Comparison of ENCODE assay signal across 20 cellular contexts in the genomic region with DNA sequence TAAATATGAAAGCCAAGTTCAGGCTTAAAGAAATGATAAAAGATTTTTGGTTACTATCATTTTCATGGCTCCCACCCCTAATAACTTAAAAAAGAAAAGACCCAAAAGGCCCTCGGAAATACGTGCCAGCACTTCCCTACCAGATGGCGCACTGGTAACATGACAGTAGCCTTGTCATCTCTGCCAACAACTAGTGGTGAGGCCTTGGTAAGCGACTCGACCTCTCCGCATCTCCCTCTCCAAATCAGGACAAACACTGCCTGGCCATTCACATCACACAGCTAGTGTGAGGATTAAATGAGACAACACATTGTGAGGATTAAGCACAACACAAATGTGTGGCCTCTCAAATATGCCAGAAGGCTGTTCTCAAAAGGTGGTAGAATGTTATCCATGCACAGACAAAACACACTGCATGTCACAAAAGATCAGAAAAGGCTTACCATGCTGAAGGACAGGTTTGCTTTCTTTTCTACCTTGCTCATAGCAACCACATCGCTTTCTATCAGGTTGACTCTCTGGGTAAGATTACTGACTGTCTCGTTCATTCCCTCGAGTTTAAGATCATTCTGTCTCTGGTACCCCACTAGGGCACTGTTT. TPM values are rescaled to one million over a fixed set of nuclear protein-coding genes. Genes with fewer than 3 reads are reported as not detected.
A peak's percentile ranks its signal among the peaks of the same experiment; 100 is the strongest.
DNase-seq lines count a peak whose midpoint lies in the region; ATAC-seq, FAIRE-seq and TF ChIP-seq lines count a peak whose summit lies in the region.
"Had no signal": no experiment of that assay in that cellular context is flagged by ENCODE, and none has a peak within 500 bp of the region (broad histone marks: within the 10 kb centered on the region; RNA-seq: fewer than 3 reads in every experiment).

No MANE protein-coding gene starts in this region.

- peaks cover 54% of the 10 kb centered on the region for H3K36me3 ChIP-seq in A673 (ENCODE audit: insufficient read depth, low read length, poor library complexity, severe bottlenecking)
- H3K36me3 ChIP-seq in BLaER1 treated with 17β-estradiol and CSF1 and Interleukin-3, amounts not matched to agents 10 nM and 100 nM, result peaks cover 98 to 100% (median 100%) of the 10 kb centered on the region in 11 experiments

- peaks cover 100% of the 10 kb centered on the region for H3K36me3 Mint-ChIP-seq in activated T-helper 17 cell treated with anti-CD3 and anti-CD28 coated beads, Interleukin-2, amount 50 U/mL, for 72 hours (ENCODE audit: low read depth)
- peaks cover 22% of the 10 kb centered on the region for H3K36me3 Mint-ChIP-seq in mesothelial cell of epicardium

- no peaks in the 10 kb centered on the region for H3K9me3 Mint-ChIP-seq in activated T-helper 17 cell treated with anti-CD3 and anti-CD28 coated beads, Interleukin-2, amount 50 U/mL, for 72 hours
- H3K9me3 Mint-ChIP-seq in mesothelial cell of epicardium, result no peaks in the 10 kb centered on the region
- H3K9me3 Mint-ChIP-seq: activated CD4-positive, alpha-beta memory T cell treated with anti-CD3 and anti-CD28 coated beads, Interleukin-2, amount 10 ng/mL, durations not matched to agents 7 days and 5 days; neural crest cell had no signal

- H3K27me3 ChIP-seq in A673 (replicated peaks; ENCODE audit: insufficient read depth, low read depth, low read length, poor library complexity), result no peaks in the 10 kb centered on the region
- H3K27me3 ChIP-seq in BLaER1 treated with 17β-estradiol and CSF1 and Interleukin-3, amounts not matched to agents 10 nM and 100 nM, result no peaks in the 10 kb centered on the region
- H3K27me3 ChIP-seq: brain microvascular endothelial cell, testis had no signal

- no TSS peak for BruUV-seq in A673 (replicated peaks; lab: Mats Ljungman, UMichigan)

- ATAC-seq in activated T-helper 17 cell treated with anti-CD3 and anti-CD28 coated beads, Interleukin-2, amount 50 U/mL, for 72 hours (replicated peaks), result no peak
- ATAC-seq in GM21381 (IDR thresholded peaks at IDR 0.05; ENCODE audit: unreplicated experiment), result no peak
- ATAC-seq in HG03342 (IDR thresholded peaks at IDR 0.05; ENCODE audit: unreplicated experiment), result no peak
- ATAC-seq: Panc1 had no signal

- H3K27ac ChIP-seq in A673 (ENCODE audit: low read depth, low read length, poor library complexity, severe bottlenecking), result peak overlapping the region; percentile 54
- H3K27ac ChIP-seq in BLaER1 treated with 17β-estradiol and CSF1 and Interleukin-3, amounts not matched to agents 10 nM and 100 nM, result peak overlapping the region in 4 of 11 experiments; percentile 20 to 51 (median 40); a peak in 7 of 22 replicates
- H3K27ac ChIP-seq: brain microvascular endothelial cell, testis had no signal

- peak overlapping the region in 8 of 11 experiments; percentile 18 to 67 (median 46); a peak in 12 of 22 replicates for H3K4me2 ChIP-seq in BLaER1 treated with 17β-estradiol and CSF1 and Interleukin-3, amounts not matched to agents 10 nM and 100 nM

- H3K27ac Mint-ChIP-seq in activated T-helper 17 cell treated with anti-CD3 and anti-CD28 coated beads, Interleukin-2, amount 50 U/mL, for 72 hours, result peak overlapping the region; percentile 79
- H3K27ac Mint-ChIP-seq in mesothelial cell of epicardium, result peak overlapping the region; percentile 90
- H3K27ac Mint-ChIP-seq: activated CD4-positive, alpha-beta memory T cell treated with anti-CD3 and anti-CD28 coated beads, Interleukin-2, amount 10 ng/mL, durations not matched to agents 7 days and 5 days had no signal

- H3K9ac ChIP-seq in BLaER1 treated with 17β-estradiol and CSF1 and Interleukin-3, amounts not matched to agents 10 nM and 100 nM, result peak overlapping the region in 3 of 11 experiments; percentile 6 to 32 (median 16); a peak in 2 of 22 replicates

- H3K4me1 Mint-ChIP-seq in activated T-helper 17 cell treated with anti-CD3 and anti-CD28 coated beads, Interleukin-2, amount 50 U/mL, for 72 hours, result peaks cover 3% of the 10 kb centered on the region
- H3K4me1 Mint-ChIP-seq in mesothelial cell of epicardium, result peaks cover 72% of the 10 kb centered on the region
- H3K4me1 Mint-ChIP-seq: neural crest cell had no signal

- peaks cover 3 to 70% (median 19%) of the 10 kb centered on the region in 11 experiments; a peak in 16 of 22 replicates for H4K20me1 ChIP-seq in BLaER1 treated with 17β-estradiol and CSF1 and Interleukin-3, amounts not matched to agents 10 nM and 100 nM

- H3K4me1 ChIP-seq in A673 (ENCODE audit: insufficient read depth, low read length, poor library complexity, severe bottlenecking), result peaks cover 68% of the 10 kb centered on the region
- H3K4me1 ChIP-seq in BLaER1 treated with 17β-estradiol and CSF1 and Interleukin-3, amounts not matched to agents 10 nM and 100 nM, result peaks cover 12 to 25% (median 21%) of the 10 kb centered on the region in 10 experiments; a peak in 19 of 20 replicates

- CTCF ChIA-PET in A673 (lab: Charles Lee), result no interaction called here

- intact Hi-C loops in A673 (cut with micrococcal nuclease; ENCODE audit: unreplicated experiment), result no loop called here

- no peak for FAIRE-seq in H54 (lab: Jason Lieb, UNC)
- FAIRE-seq: H1 had no signal

- POLR2A ChIA-PET in A673 (lab: Charles Lee; ENCODE audit: low non-redundant PET), result no interaction called here

- DNase-seq in A673 (ENCODE audit: low spot score) (no peak), mesothelial cell of epicardium (ENCODE audit: low spot score in 2 of 2, unreplicated experiment in 2 of 2) (no peak), H54 (ENCODE audit: insufficient read length, low spot score) (no peak), mesenteric fat pad (ENCODE audit: low spot score) (no peak)
- DNase-seq: activated CD4-positive, alpha-beta memory T cell treated with anti-CD3 and anti-CD28 coated beads, Interleukin-2, amount 10 ng/mL, durations not matched to agents 7 days and 5 days; activated effector memory CD4-positive, alpha-beta T cell treated with anti-CD3 and anti-CD28 coated beads, Interleukin-2, amount 50 U/mL, for 16 hours; brain microvascular endothelial cell; effector CD8-positive, alpha-beta T cell; foreskin fibroblast; stimulated activated CD4-positive, alpha-beta T cell treated with anti-CD3 and anti-CD28 coated beads, Interleukin-2, amount 100 ng/mL, for 24 hours had no signal

- no peaks in the 10 kb centered on the region for H3K27me3 Mint-ChIP-seq in activated T-helper 17 cell treated with anti-CD3 and anti-CD28 coated beads, Interleukin-2, amount 50 U/mL, for 72 hours
- H3K27me3 Mint-ChIP-seq in mesothelial cell of epicardium (ENCODE audit: low read depth), result no peaks in the 10 kb centered on the region
- H3K27me3 Mint-ChIP-seq: activated CD4-positive, alpha-beta memory T cell treated with anti-CD3 and anti-CD28 coated beads, Interleukin-2, amount 10 ng/mL, durations not matched to agents 7 days and 5 days had no signal

- H3K4me3 ChIP-seq in A673 (ENCODE audit: low read depth, low read length, poor library complexity, severe bottlenecking), result no peak overlapping the region
- H3K4me3 ChIP-seq in BLaER1 treated with 17β-estradiol and CSF1 and Interleukin-3, amounts not matched to agents 10 nM and 100 nM, result no peak overlapping the region
- H3K4me3 ChIP-seq: lower lobe of right lung, testis had no signal

- TF ChIP-seq CTCF in A673 (conservative IDR thresholded peaks at IDR 0.05; ENCODE audit: low read depth, low read length) (no peak), mesothelial cell of epicardium (IDR thresholded peaks at IDR 0.05; ENCODE audit: unreplicated experiment) (no peak)

- no peak for TF ChIP-seq POLR2A in H54 (IDR thresholded peaks at IDR 0.05; ENCODE audit: low read depth, low read length)

- no peak overlapping the region for H3K4me3 Mint-ChIP-seq in activated T-helper 17 cell treated with anti-CD3 and anti-CD28 coated beads, Interleukin-2, amount 50 U/mL, for 72 hours
- H3K4me3 Mint-ChIP-seq in mesothelial cell of epicardium, result peak overlapping the region; percentile 2
- H3K4me3 Mint-ChIP-seq: activated CD4-positive, alpha-beta memory T cell treated with anti-CD3 and anti-CD28 coated beads, Interleukin-2, amount 10 ng/mL, durations not matched to agents 7 days and 5 days; neural crest cell had no signal

- H3K9me3 ChIP-seq in A673 (ENCODE audit: low read depth, low read length, poor library complexity, severe bottlenecking), result no peaks in the 10 kb centered on the region
- no peaks in the 10 kb centered on the region for H3K9me3 ChIP-seq in BLaER1 treated with 17β-estradiol and CSF1 and Interleukin-3, amounts not matched to agents 10 nM and 100 nM (replicated peaks in 1 of 11)
- H3K9me3 ChIP-seq: lower lobe of right lung, testis had no signal

RNA-seq across cellular contexts. Expression of gene TEX38, which starts 16.4 kb away (rescaled TPM):
- total RNA-seq in A673 (2021) (not detected in 2 replicates), mesothelial cell of epicardium (0.42 to 0.57 TPM (median 0.49 TPM) in 3 replicates), mesenteric fat pad (not detected)
- under 1 TPM in 1 of 2 donors, not detected in 1; 0.26 TPM for total RNA-seq in activated T-helper 17 cell treated with anti-CD3 and anti-CD28 coated beads, Interleukin-2, amount 50 U/mL, for 72 hours
- total RNA-seq: activated CD4-positive, alpha-beta memory T cell treated with anti-CD3 and anti-CD28 coated beads, Interleukin-2, amount 10 ng/mL, durations not matched to agents 7 days and 5 days; H1; lower lobe of right lung; right cardiac atrium had no signal

RNA-seq across cellular contexts. Expression of gene ATPAF1, which starts 19.8 kb away (rescaled TPM):
- 41.7 and 51.9 TPM in 2 replicates for total RNA-seq in A673 (2021)
- total RNA-seq in activated T-helper 17 cell treated with anti-CD3 and anti-CD28 coated beads, Interleukin-2, amount 50 U/mL, for 72 hours, result 10 to 100 TPM; 33.4 to 42.6 TPM
- total RNA-seq in mesothelial cell of epicardium, result 38.4 to 40.5 TPM (median 38.5 TPM) in 3 replicates
- total RNA-seq in mesenteric fat pad, result 52.3 TPM

RNA-seq across cellular contexts. Expression of gene EFCAB14, which starts 30.9 kb away (rescaled TPM):
- 38.6 and 39.8 TPM in 2 replicates for total RNA-seq in A673 (2021)
- 10 to 100 TPM; 45.6 to 53.8 TPM for total RNA-seq in activated T-helper 17 cell treated with anti-CD3 and anti-CD28 coated beads, Interleukin-2, amount 50 U/mL, for 72 hours
- total RNA-seq in mesothelial cell of epicardium, result 60.5 to 64.5 TPM (median 61.2 TPM) in 3 replicates
- 96.6 TPM for total RNA-seq in mesenteric fat pad
